8 cellular contexts compared by ENCODE assay signal in genomic region chr17:40307001-40307690, GRCh38. TPM values are rescaled to one million over a fixed set of nuclear protein-coding genes. Genes with fewer than 3 reads are reported as not detected.
DNase-seq lines count a peak whose midpoint lies in the region; ATAC-seq and TF ChIP-seq lines count a peak whose summit lies in the region.

No MANE protein-coding gene starts in this region.

- H3K36me3 ChIP-seq in suprapubic skin: no peaks in the 10 kb centered on the region

- TF ChIP-seq POLR2A in suprapubic skin (IDR thresholded peaks at IDR 0.05): no peak

- no peak for TF ChIP-seq CTCF in suprapubic skin (IDR thresholded peaks at IDR 0.05)

- TF ChIP-seq EP300 in suprapubic skin (IDR thresholded peaks at IDR 0.05): no peak

- 54% methylated on average over 10 of the region's 10 CpGs for WGBS in right cardiac atrium
- WGBS in suprapubic skin: 17% methylated on average over 10 of the region's 10 CpGs

- H3K4me1 ChIP-seq in right cardiac atrium (ENCODE audit: control insufficient read depth, insufficient read depth, low read length) (peaks cover 30% of the 10 kb centered on the region), suprapubic skin (peaks cover 84% of the 10 kb centered on the region)

- H3K27me3 ChIP-seq in right cardiac atrium (ENCODE audit: control insufficient read depth, insufficient read depth) (no peaks in the 10 kb centered on the region), suprapubic skin (no peaks in the 10 kb centered on the region)

- H3K4me3 ChIP-seq in right cardiac atrium (ENCODE audit: low read length) (no peak overlapping the region), suprapubic skin (no peak overlapping the region)

- peak; percentile 59 for DNase-seq in activated CD8-positive, alpha-beta memory T cell treated with anti-CD3 and anti-CD28 coated beads for 24 hours
- no peak for DNase-seq in activated CD8-positive, alpha-beta memory T cell treated with anti-CD3 and anti-CD28 coated beads, Interleukin-2, amount 50 U/mL, for 4 hours
- peak; percentile 55 for DNase-seq in UCSD-AML1 (lab: John Stamatoyannopoulos, UW; ENCODE audit: unreplicated experiment)
- DNase-seq in right cardiac atrium: peak in 1 of 3 donors; percentile 66
- DNase-seq in suprapubic skin (ENCODE audit: low spot score in 2 of 2): peak; percentile 71
- no peak for DNase-seq in stimulated activated naive CD4-positive, alpha-beta T cell treated with Interleukin-2 at 50 U/mL for 16 hours (lab: John Stamatoyannopoulos, UW)
- DNase-seq in effector CD8-positive, alpha-beta T cell (lab: John Stamatoyannopoulos, UW): no peak

- no peak for ATAC-seq in right cardiac atrium
- no peak for ATAC-seq in HG03520 (IDR thresholded peaks at IDR 0.05; ENCODE audit: unreplicated experiment)

- intact Hi-C loops in right cardiac atrium (cut with DNase I): loop anchor here in 3 of 4 donors (10.0 kb wide), 3 partner anchors 98 to 228 kb away; partner anchors contain the start of gene TOP2A (in 1 of the 3)

- H3K9me3 ChIP-seq in right cardiac atrium (ENCODE audit: control insufficient read depth, low read length) (no peaks in the 10 kb centered on the region), suprapubic skin (no peaks in the 10 kb centered on the region)

- peak overlapping the region; percentile 53 for H3K27ac ChIP-seq in right cardiac atrium (ENCODE audit: low read length)
- H3K27ac ChIP-seq in suprapubic skin: peak overlapping the region; percentile 72

RNA-seq across cellular contexts. Expression of gene RARA, which starts 1.8 kb away (rescaled TPM):
- total RNA-seq in right cardiac atrium (10 to 100 TPM; 26.2 to 39.0 (median 29.1) TPM), suprapubic skin (10 to 100 TPM; 19.4 to 32.1 (median 28.3) TPM)
- 28.3 TPM for polyA plus RNA-seq in right cardiac atrium

RNA-seq across cellular contexts. Expression of gene CDC6, which starts 19.5 kb away (rescaled TPM):
- total RNA-seq in right cardiac atrium (1 to 10 TPM; 1.0 to 1.8 (median 1.3) TPM), suprapubic skin (1 to 10 TPM; 2.7 to 5.3 (median 3.3) TPM)
- 0.36 TPM for polyA plus RNA-seq in right cardiac atrium

RNA-seq across cellular contexts. Expression of gene GJD3, which starts 57.4 kb away (rescaled TPM):
- 1 to 10 TPM in 1 of 4 donors, under 1 TPM in 3; 0.74 to 1.4 (median 0.86) TPM for total RNA-seq in right cardiac atrium
- polyA plus RNA-seq in right cardiac atrium: 0.27 TPM
- total RNA-seq in suprapubic skin: 1 to 10 TPM in 1 of 4 donors, not detected in 3; 2.1 TPM

Comparison
In these comparisons a context has a peak if more than half of its experiments do, and no peak if none do; other contexts are left out.
1. DNase-seq: peak in activated CD8-positive, alpha-beta memory T cell treated with anti-CD3 and anti-CD28 coated beads for 24 hours (single experiment), UCSD-AML1 (single experiment) and suprapubic skin (2 of 2); none in activated CD8-positive, alpha-beta memory T cell treated with anti-CD3 and anti-CD28 coated beads, Interleukin-2, amount 50 U/mL, for 4 hours (single experiment), stimulated activated naive CD4-positive, alpha-beta T cell treated with Interleukin-2 at 50 U/mL for 16 hours (single experiment) and effector CD8-positive, alpha-beta T cell (single experiment).